In genomic region chr4:166335256-166335938, GRCh38 we compare ENCODE assay signal across 18 cellular contexts.
"Had no signal": no experiment of that assay in that cellular context is flagged by ENCODE, and none has a peak within 500 bp of the region (broad histone marks: within the 10 kb centered on the region; RNA-seq: fewer than 3 reads in every experiment).

No MANE protein-coding gene starts in this region.

- H2AFZ ChIP-seq: parathyroid adenoma had no signal

- H3K27me3 ChIP-seq: ascending aorta, neutrophil, sigmoid colon, thyroid gland had no signal

- H3K9me3 ChIP-seq: ascending aorta, neutrophil, sigmoid colon, thyroid gland had no signal

- DNase-seq: activated CD4-positive, CD25-positive, alpha-beta regulatory T cell treated with anti-CD3 and anti-CD28 coated beads, Interleukin-2, amount 50 U/mL, for 72 hours; activated CD8-positive, alpha-beta memory T cell treated with anti-CD3 and anti-CD28 coated beads for 24 hours; activated CD8-positive, alpha-beta memory T cell treated with anti-CD3 and anti-CD28 coated beads, Interleukin-2, amount 50 U/mL, for 48 hours; activated gamma-delta T cell; activated T-cell treated with anti-CD3 and anti-CD28 coated beads, Interleukin-2, amount 50 U/mL, for 48 hours; erythroblast; head of caudate nucleus; sigmoid colon; stimulated activated naive B cell treated with anti-CD40 and anti-IgM and Interleukin-4, amounts not matched to agents 10 μg/mL and 1 μg/mL and 100 μg/mL, for 72 hours; T-helper 9 cell; thyroid gland had no signal

- H3K4me1 ChIP-seq: ascending aorta, parathyroid adenoma, sigmoid colon, thyroid gland had no signal

- ATAC-seq: natural killer cell treated with Interleukin-12 subunit alpha and Interleukin-12 subunit beta and Interleukin-15 and Interleukin-18, amount 100 ng/mL, for 72 hours; stimulated activated naive B cell treated with anti-CD40 and anti-IgM and Interleukin-4, amounts not matched to agents 10 μg/mL and 1 μg/mL and 100 μg/mL, for 72 hours had no signal

- H3K27ac ChIP-seq: ascending aorta, coronary artery, neutrophil, parathyroid adenoma, sigmoid colon, thyroid gland, VCaP had no signal

- H3K36me3 ChIP-seq: ascending aorta, neutrophil, sigmoid colon, thyroid gland had no signal

- H3K4me3 ChIP-seq: ascending aorta, coronary artery, lung, sigmoid colon, thyroid gland had no signal

- H3K9ac ChIP-seq: parathyroid adenoma had no signal

- H3K79me2 ChIP-seq: parathyroid adenoma had no signal
